ENCODE assay signal across 8 cellular contexts in genomic region chrX:115690554-115691216, GRCh38.
DNase-seq lines count a peak whose midpoint lies in the region; ATAC-seq and TF ChIP-seq lines count a peak whose summit lies in the region.

No MANE protein-coding gene starts in this region.

- ATAC-seq in HG02840 (IDR thresholded peaks at IDR 0.05; ENCODE audit: low FRiP score, unreplicated experiment) (peak; percentile 68), lower lobe of right lung (peak; percentile 67 to 86)

- no peaks in the 10 kb centered on the region for H3K9me3 ChIP-seq in lower lobe of right lung

- H3K27ac ChIP-seq in ACC112 (ENCODE audit: low read depth, low read length) (peak overlapping the region; percentile 81), lower lobe of right lung (no peak overlapping the region)

- intact Hi-C loops in lower lobe of right lung (cut with DNase I) = no loop called here

- H3K79me2 ChIP-seq in ACC112 (ENCODE audit: control insufficient read depth, insufficient read depth, low read length, unreplicated experiment) = no peaks in the 10 kb centered on the region

- H3K4me1 ChIP-seq in ACC112 (ENCODE audit: control insufficient read depth, insufficient read depth, low read length, unreplicated experiment) = peaks cover 4% of the 10 kb centered on the region
- H3K4me1 ChIP-seq in lower lobe of right lung = no peaks in the 10 kb centered on the region

- in situ Hi-C loops in GM13976 (cut with MboI; ENCODE audit: low sequenced_read_pairs, unreplicated experiment) = no loop called here

- TF ChIP-seq CTCF in GM13976 (IDR thresholded peaks at IDR 0.05; ENCODE audit: borderline replicate concordance, control extremely low read depth, extremely low read depth, insufficient read depth, missing control alignments) = peak; percentile 86
- peak; percentile 67 for TF ChIP-seq CTCF in lower lobe of right lung (IDR thresholded peaks at IDR 0.05)

- H3K27me3 ChIP-seq in ACC112 (ENCODE audit: insufficient read depth, low read length) = no peaks in the 10 kb centered on the region
- no peaks in the 10 kb centered on the region for H3K27me3 ChIP-seq in lower lobe of right lung (ENCODE audit: low read depth)

- H3K36me3 ChIP-seq in ACC112 (ENCODE audit: insufficient read depth, low read length) = no peaks in the 10 kb centered on the region
- H3K36me3 ChIP-seq in lower lobe of right lung = no peaks in the 10 kb centered on the region

- no peak overlapping the region for H2AFZ ChIP-seq in ACC112 (ENCODE audit: low read length, unreplicated experiment)

- H3K4me3 ChIP-seq in ACC112 (ENCODE audit: low read depth, low read length) (no peak overlapping the region), lower lobe of right lung (no peak overlapping the region)

- DNase-seq in GM13976 (ENCODE audit: low spot score) = peak; percentile 64
- peak; percentile 35 for DNase-seq in NCI-H1092 treated with DMSO at 0.1 percent for 48 hours (lab: John Stamatoyannopoulos, UW)
- DNase-seq in T-helper 22 cell (ENCODE audit: low read depth) = peak; percentile 3
- DNase-seq in dermis blood vessel endothelial cell = peak; percentile 91
- DNase-seq in lower lobe of right lung = no peak
- peak; percentile 2 to 8 for DNase-seq in stimulated activated CD8-positive, alpha-beta memory T cell treated with anti-CD3 and anti-CD28 coated beads, Interleukin-2, amount 100 ng/mL, for 48 hours (ENCODE audit: low read depth in 2 of 2)
